Comparison of ENCODE assay signal across 8 cellular contexts in genomic region chr1:20484526-20485462, GRCh38. TPM values are rescaled to one million over a fixed set of nuclear protein-coding genes. Genes with fewer than 3 reads are reported as not detected.
DNase-seq lines count a peak whose midpoint lies in the region; ATAC-seq and TF ChIP-seq lines count a peak whose summit lies in the region.

No MANE protein-coding gene starts in this region.

- no peaks in the 10 kb centered on the region for H4K20me1 ChIP-seq in OCI-LY3 (ENCODE audit: insufficient read depth, low read length)

- H3K36me3 Mint-ChIP-seq in Caco-2 (ENCODE audit: insufficient read depth, unreplicated experiment) (peaks cover 17% of the 10 kb centered on the region), nephron (ENCODE audit: low read depth) (peaks cover 5% of the 10 kb centered on the region)

- H3K9me3 ChIP-seq in Caco-2 (no peaks in the 10 kb centered on the region), OCI-LY3 (ENCODE audit: insufficient read depth, low read length) (no peaks in the 10 kb centered on the region)

- ATAC-seq in GM21528 (IDR thresholded peaks at IDR 0.05; ENCODE audit: low FRiP score, unreplicated experiment) (no peak), GM21526 (IDR thresholded peaks at IDR 0.05; ENCODE audit: low FRiP score, unreplicated experiment) (no peak)

- BruUV-seq in Caco-2 (replicated peaks; lab: Mats Ljungman, UMichigan): no TSS peak

- H3K9me3 Mint-ChIP-seq in Caco-2 (ENCODE audit: unreplicated experiment) (no peaks in the 10 kb centered on the region), nephron (no peaks in the 10 kb centered on the region)

- H3K27ac ChIP-seq in OCI-LY3 (ENCODE audit: low read length) (no peak overlapping the region), epithelial cell of prostate (peak overlapping the region; percentile 88)

- no peak overlapping the region for H2AFZ ChIP-seq in OCI-LY3 (ENCODE audit: low read depth, low read length)

- H3K4me3 Mint-ChIP-seq in Caco-2 (ENCODE audit: unreplicated experiment) (peak overlapping the region; percentile 89), nephron (peak overlapping the region; percentile 94 to 98 (median 96))

- no peaks in the 10 kb centered on the region for H3K79me2 ChIP-seq in OCI-LY3 (ENCODE audit: low read length)

- H3K27me3 Mint-ChIP-seq in Caco-2 (ENCODE audit: insufficient read depth, unreplicated experiment) (no peaks in the 10 kb centered on the region), nephron (ENCODE audit: low read depth) (peaks cover 83% of the 10 kb centered on the region)

- H3K4me1 Mint-ChIP-seq in Caco-2 (ENCODE audit: low read depth, unreplicated experiment): peaks cover 38% of the 10 kb centered on the region
- peaks cover 44% of the 10 kb centered on the region for H3K4me1 Mint-ChIP-seq in nephron

- DNase-seq in Caco-2 (peak in 1 of 2 experiments; percentile 30), epithelial cell of prostate (ENCODE audit: low read depth, low spot score) (no peak), NCI-H774 (lab: John Stamatoyannopoulos, UW) (no peak), globus pallidus (ENCODE audit: low spot score) (no peak)

- H3K9ac ChIP-seq in OCI-LY3 (ENCODE audit: low read length): no peak overlapping the region

- TF ChIP-seq CTCF in Caco-2 (IDR thresholded peaks at IDR 0.05; ENCODE audit: insufficient read depth in 1 of 2, low read depth in 1 of 2, low read length in 1 of 2, severe bottlenecking in 1 of 2, unreplicated experiment in 1 of 2) (no peak), OCI-LY3 (IDR thresholded peaks at IDR 0.05; ENCODE audit: low read depth, low read length) (no peak), nephron (IDR thresholded peaks at IDR 0.05; ENCODE audit: unreplicated experiment in 3 of 3) (no peak)

- intact Hi-C loops in Caco-2 (cut with micrococcal nuclease; ENCODE audit: unreplicated experiment): no loop called here

- CTCF ChIA-PET in Caco-2 (lab: Charles Lee): interaction anchor here (0.6 to 1.2 kb wide), 3 partner anchors 9 to 122 kb away, joined by 3 to 4 read pairs (median 3); no protein-coding TSS in a partner anchor

- H3K36me3 ChIP-seq in Caco-2 (ENCODE audit: control insufficient read depth, insufficient read depth, low read length): 0 out of 2 replicates have a peak, but pooled peaks cover 1% of the 10 kb centered on the region
- no peaks in the 10 kb centered on the region for H3K36me3 ChIP-seq in OCI-LY3 (replicated peaks; ENCODE audit: low read depth, low read length)

- peaks cover 27% of the 10 kb centered on the region for H3K4me1 ChIP-seq in Caco-2
- peaks cover 7% of the 10 kb centered on the region; the same call in 1 of the 2 replicates for H3K4me1 ChIP-seq in OCI-LY3 (ENCODE audit: low read length)

- POLR2A ChIA-PET in Caco-2 (lab: Charles Lee): no interaction called here

- H3K4me3 ChIP-seq in Caco-2 (ENCODE audit: low read depth, low read length): peak overlapping the region; percentile 68
- H3K4me3 ChIP-seq in OCI-LY3 (ENCODE audit: low read length): peak overlapping the region; percentile 63

- H3K27ac Mint-ChIP-seq in Caco-2 (ENCODE audit: unreplicated experiment) (peak overlapping the region; percentile 95), nephron (peak overlapping the region; percentile 26 to 98 (median 59))

- H3K27me3 ChIP-seq in Caco-2 (replicated peaks; ENCODE audit: control insufficient read depth, insufficient read depth, low read length) (no peaks in the 10 kb centered on the region), OCI-LY3 (ENCODE audit: low read depth, low read length) (peaks cover 21% of the 10 kb centered on the region)

- H3K4me2 ChIP-seq in OCI-LY3 (ENCODE audit: low read length): peak overlapping the region; percentile 58

RNA-seq across cellular contexts. Expression of gene CAMK2N1, which starts 1.2 kb away (rescaled TPM):
- total RNA-seq in Caco-2 (2022): 47.5 and 55.0 TPM in 2 replicates

RNA-seq across cellular contexts. Expression of gene MUL1, which starts 23.2 kb away (rescaled TPM):
- 18.3 and 18.7 TPM in 2 replicates for total RNA-seq in Caco-2 (2022)
